Comparison of ENCODE assay signal across 24 cellular contexts in the genomic region with DNA sequence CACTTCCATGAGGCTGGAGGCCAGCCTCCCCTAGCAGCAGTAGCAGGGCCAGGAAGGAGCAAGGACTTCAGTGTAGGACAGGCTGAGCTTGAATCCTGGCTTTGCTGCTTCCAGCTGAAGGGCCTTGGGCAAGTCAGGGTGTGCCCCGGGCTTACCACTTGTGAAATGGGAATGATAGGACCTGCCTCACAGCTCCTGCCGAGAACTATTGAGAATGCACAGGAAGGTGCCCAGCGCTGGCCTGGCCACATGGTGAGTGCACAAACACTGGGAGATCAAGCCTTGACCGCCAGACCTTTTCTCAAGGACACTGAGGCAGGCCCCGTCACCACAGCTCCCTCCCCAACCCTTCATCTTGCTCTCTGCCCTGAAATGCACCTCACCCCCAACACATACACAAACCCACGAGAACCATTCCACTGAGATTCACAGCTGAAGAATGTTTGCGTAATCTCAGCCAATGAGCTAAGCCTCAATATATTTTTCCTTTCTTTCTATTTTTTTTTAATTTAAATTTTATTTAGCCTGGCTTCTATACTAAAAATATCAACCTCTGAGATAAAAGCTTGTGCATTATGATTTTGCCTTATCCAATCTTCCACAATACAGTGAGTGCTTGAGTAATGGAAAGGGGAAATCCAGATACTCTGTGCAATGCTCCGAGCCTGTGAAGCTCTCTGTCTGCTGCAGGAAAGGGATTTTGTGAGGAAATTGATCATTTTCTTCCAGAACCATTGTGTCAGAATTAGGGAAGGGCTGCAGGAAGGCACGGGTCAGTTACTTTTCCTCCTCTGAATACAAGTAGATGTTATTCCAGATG.
DNase-seq lines count a peak whose midpoint lies in the region; ATAC-seq and TF ChIP-seq lines count a peak whose summit lies in the region.
"Had no signal": no experiment of that assay in that cellular context is flagged by ENCODE, and none has a peak within 500 bp of the region (broad histone marks: within the 10 kb centered on the region; RNA-seq: fewer than 3 reads in every experiment).

No MANE protein-coding gene starts in this region.

- intact Hi-C loops in cardiac septum (cut with DNase I), result no loop called here

- no peaks in the 10 kb centered on the region for H3K9me3 ChIP-seq in right atrium auricular region
- H3K9me3 ChIP-seq: colonic mucosa, left lung, neutrophil, tibial artery had no signal

- no peak for ATAC-seq in GM19455 (IDR thresholded peaks at IDR 0.05; ENCODE audit: unreplicated experiment)
- no peak for ATAC-seq in naive thymus-derived CD8-positive, alpha-beta T cell
- no peak for ATAC-seq in HG03378 (IDR thresholded peaks at IDR 0.05; ENCODE audit: unreplicated experiment)
- ATAC-seq: HepG2, left lung, T-cell had no signal

- H3K36me3 Mint-ChIP-seq in naive thymus-derived CD8-positive, alpha-beta T cell, result no peaks in the 10 kb centered on the region
- H3K36me3 Mint-ChIP-seq: T-cell had no signal

- H3K4me3 ChIP-seq in right atrium auricular region, result no peak overlapping the region
- H3K4me3 ChIP-seq: BLaER1 treated with 17β-estradiol and CSF1 and Interleukin-3, amounts not matched to agents 10 nM and 100 nM; colonic mucosa; left lung; tibial artery had no signal

- POLR2A ChIA-PET in naive thymus-derived CD8-positive, alpha-beta T cell (lab: Charles Lee), result no interaction called here

- no peak for TF ChIP-seq CTCF in right atrium auricular region (IDR thresholded peaks at IDR 0.05)

- no peaks in the 10 kb centered on the region for H3K9me3 Mint-ChIP-seq in naive thymus-derived CD8-positive, alpha-beta T cell
- H3K9me3 Mint-ChIP-seq: H9 had no signal

- H3K27ac Mint-ChIP-seq in naive thymus-derived CD8-positive, alpha-beta T cell, result no peak overlapping the region
- H3K27ac Mint-ChIP-seq: H9, T-cell had no signal

- H3K4me1 Mint-ChIP-seq in naive thymus-derived CD8-positive, alpha-beta T cell, result no peaks in the 10 kb centered on the region
- H3K4me1 Mint-ChIP-seq: T-cell had no signal

- no peaks in the 10 kb centered on the region for H3K4me1 ChIP-seq in right atrium auricular region
- H3K4me1 ChIP-seq: BLaER1 treated with 17β-estradiol and CSF1 and Interleukin-3, amounts not matched to agents 10 nM and 100 nM; colonic mucosa; left lung had no signal

- H3K27ac ChIP-seq in right atrium auricular region, result no peak overlapping the region
- H3K27ac ChIP-seq: 22Rv1; BLaER1 treated with 17β-estradiol and CSF1 and Interleukin-3, amounts not matched to agents 10 nM and 100 nM; colonic mucosa; left lung; neutrophil; tibial artery; VCaP had no signal

- DNase-seq in cardiac septum (ENCODE audit: low spot score) (peak; percentile 65), right atrium auricular region (ENCODE audit: low spot score) (no peak), ecto neural progenitor cell (ENCODE audit: low spot score) (peak; percentile 42), lung microvascular endothelial cell (ENCODE audit: low read depth in 2 of 2) (peak; percentile 8 to 68), OCI-M2 (lab: John Stamatoyannopoulos, UW; ENCODE audit: unreplicated experiment) (no peak)
- no peak for DNase-seq in naive thymus-derived CD8-positive, alpha-beta T cell
- DNase-seq: activated CD4-positive, alpha-beta T cell treated with anti-CD3 and anti-CD28 coated beads, Interleukin-2, amount 50 U/mL, for 48 hours; aorta; colonic mucosa; H9; left lung; NCI-H526 treated with DMSO at 0.1 percent for 48 hours; retina; Right ventricle myocardium superior; stimulated activated naive CD4-positive, alpha-beta T cell; T-cell; tibial artery had no signal

- peaks cover 0 to 8% (median 1%) of the 10 kb centered on the region in 5 donors for H3K27me3 Mint-ChIP-seq in naive thymus-derived CD8-positive, alpha-beta T cell

- H3K4me3 Mint-ChIP-seq in naive thymus-derived CD8-positive, alpha-beta T cell, result no peak overlapping the region
- H3K4me3 Mint-ChIP-seq: H9, T-cell had no signal

- no peaks in the 10 kb centered on the region for H3K36me3 ChIP-seq in right atrium auricular region
- H3K36me3 ChIP-seq: BLaER1 treated with 17β-estradiol and CSF1 and Interleukin-3, amounts not matched to agents 10 nM and 100 nM; colonic mucosa; left lung; neutrophil; tibial artery had no signal

- no peaks in the 10 kb centered on the region for H3K27me3 ChIP-seq in right atrium auricular region
- H3K27me3 ChIP-seq: BLaER1 treated with 17β-estradiol and CSF1 and Interleukin-3, amounts not matched to agents 10 nM and 100 nM; colonic mucosa; neutrophil had no signal

Comparison
In these comparisons a context has a peak if more than half of its experiments do, and no peak if none do; other contexts are left out.
1. DNase-seq: peak in cardiac septum (single experiment), ecto neural progenitor cell (single experiment) and lung microvascular endothelial cell (2 of 2); none in right atrium auricular region (single experiment), naive thymus-derived CD8-positive, alpha-beta T cell (0 of 10) and OCI-M2 (single experiment).